Comparison of ENCODE assay signal across 8 cellular contexts in genomic region chr2:24124003-24124585, GRCh38. TPM values are rescaled to one million over a fixed set of nuclear protein-coding genes. Genes with fewer than 3 reads are reported as not detected.
DNase-seq lines count a peak whose midpoint lies in the region; ATAC-seq lines count a peak whose summit lies in the region.

No MANE protein-coding gene starts in this region.

- peak overlapping the region; percentile 45 to 73 for H3K27ac Mint-ChIP-seq in activated naive CD4-positive, alpha-beta T cell treated with anti-CD3 and anti-CD28 coated beads, Interleukin-2, amount 50 U/mL, for 72 hours
- peak overlapping the region; percentile 90 to 93 for H3K27ac Mint-ChIP-seq in stimulated activated naive CD8-positive, alpha-beta T cell treated with anti-CD3 and anti-CD28 coated beads, Interleukin-15, amount 100 ng/mL, for 72 hours

- peak; percentile 7 for ATAC-seq in GM19324 (IDR thresholded peaks at IDR 0.05; ENCODE audit: low FRiP score, unreplicated experiment)
- no peak for ATAC-seq in activated naive CD4-positive, alpha-beta T cell treated with anti-CD3 and anti-CD28 coated beads, Interleukin-2, amount 50 U/mL, for 72 hours
- ATAC-seq in stimulated activated naive CD8-positive, alpha-beta T cell treated with anti-CD3 and anti-CD28 coated beads, Interleukin-15, amount 100 ng/mL, for 72 hours, result peak; percentile 22
- ATAC-seq in GM18858 (IDR thresholded peaks at IDR 0.05; ENCODE audit: unreplicated experiment), result no peak

- peaks cover 27% of the 10 kb centered on the region for H3K4me1 Mint-ChIP-seq in stimulated activated naive CD8-positive, alpha-beta T cell treated with anti-CD3 and anti-CD28 coated beads, Interleukin-15, amount 100 ng/mL, for 72 hours

- peak overlapping the region; percentile 91 to 93 for H3K4me3 Mint-ChIP-seq in stimulated activated naive CD8-positive, alpha-beta T cell treated with anti-CD3 and anti-CD28 coated beads, Interleukin-15, amount 100 ng/mL, for 72 hours

- 0 out of 22 replicates have a peak, but pooled peaks cover 0 to 6% (median 0%) of the 10 kb centered on the region in 11 experiments for H3K36me3 ChIP-seq in BLaER1 treated with 17β-estradiol and CSF1 and Interleukin-3, amounts not matched to agents 10 nM and 100 nM

- H3K27me3 ChIP-seq in BLaER1 treated with 17β-estradiol and CSF1 and Interleukin-3, amounts not matched to agents 10 nM and 100 nM, result no peaks in the 10 kb centered on the region

- peak overlapping the region; percentile 79 to 96 (median 89) for H3K4me2 ChIP-seq in BLaER1 treated with 17β-estradiol and CSF1 and Interleukin-3, amounts not matched to agents 10 nM and 100 nM

- peak overlapping the region; percentile 82 to 93 (median 90) for H3K9ac ChIP-seq in BLaER1 treated with 17β-estradiol and CSF1 and Interleukin-3, amounts not matched to agents 10 nM and 100 nM

- H3K27ac ChIP-seq in BLaER1 treated with 17β-estradiol and CSF1 and Interleukin-3, amounts not matched to agents 10 nM and 100 nM, result peak overlapping the region; percentile 79 to 92 (median 87); a peak in 21 of 22 replicates

- H3K9me3 Mint-ChIP-seq in activated naive CD4-positive, alpha-beta T cell treated with anti-CD3 and anti-CD28 coated beads, Interleukin-2, amount 50 U/mL, for 72 hours, result no peaks in the 10 kb centered on the region
- no peaks in the 10 kb centered on the region for H3K9me3 Mint-ChIP-seq in stimulated activated naive CD8-positive, alpha-beta T cell treated with anti-CD3 and anti-CD28 coated beads, Interleukin-15, amount 100 ng/mL, for 72 hours

- peaks cover 13 to 26% (median 19%) of the 10 kb centered on the region in 10 experiments for H3K4me1 ChIP-seq in BLaER1 treated with 17β-estradiol and CSF1 and Interleukin-3, amounts not matched to agents 10 nM and 100 nM

- peak overlapping the region; percentile 67 to 88 (median 77) for H3K4me3 ChIP-seq in BLaER1 treated with 17β-estradiol and CSF1 and Interleukin-3, amounts not matched to agents 10 nM and 100 nM
- H3K4me3 ChIP-seq in iPS-18c (ENCODE audit: insufficient read depth, low read depth, low read length), result peak overlapping the region; percentile 72

- H3K36me3 Mint-ChIP-seq in activated naive CD4-positive, alpha-beta T cell treated with anti-CD3 and anti-CD28 coated beads, Interleukin-2, amount 50 U/mL, for 72 hours, result peaks cover 0 to 9% of the 10 kb centered on the region in 2 donors

- DNase-seq in HT-29 (ENCODE audit: low spot score) (peak; percentile 25), OCI-M2 (lab: John Stamatoyannopoulos, UW; ENCODE audit: unreplicated experiment) (no peak)
- no peak for DNase-seq in activated naive CD4-positive, alpha-beta T cell treated with anti-CD3 and anti-CD28 coated beads, Interleukin-2, amount 50 U/mL, for 72 hours (ENCODE audit: low spot score in 2 of 2)
- no peak for DNase-seq in stimulated activated naive CD8-positive, alpha-beta T cell treated with anti-CD3 and anti-CD28 coated beads, Interleukin-15, amount 100 ng/mL, for 72 hours

- no peaks in the 10 kb centered on the region for H3K27me3 Mint-ChIP-seq in stimulated activated naive CD8-positive, alpha-beta T cell treated with anti-CD3 and anti-CD28 coated beads, Interleukin-15, amount 100 ng/mL, for 72 hours

- no peaks in the 10 kb centered on the region for H4K20me1 ChIP-seq in BLaER1 treated with 17β-estradiol and CSF1 and Interleukin-3, amounts not matched to agents 10 nM and 100 nM

- H3K9me3 ChIP-seq in BLaER1 treated with 17β-estradiol and CSF1 and Interleukin-3, amounts not matched to agents 10 nM and 100 nM (replicated peaks in 1 of 11), result no peaks in the 10 kb centered on the region
- H3K9me3 ChIP-seq in iPS-18c (ENCODE audit: control insufficient read depth, insufficient read depth, low read length), result no peaks in the 10 kb centered on the region

RNA-seq across cellular contexts. Expression of gene FAM228B, which starts 0.8 kb away (rescaled TPM):
- 0.76 and 4.5 TPM in 2 replicates for total RNA-seq in HT-29 (2014; rRNA removed; shearing (Covaris generic))
- 1 to 10 TPM; 5.8 to 7.9 TPM for total RNA-seq in activated naive CD4-positive, alpha-beta T cell treated with anti-CD3 and anti-CD28 coated beads, Interleukin-2, amount 50 U/mL, for 72 hours

RNA-seq across cellular contexts. Expression of gene PFN4, which starts 1.0 kb away (rescaled TPM):
- not detected in 2 replicates for total RNA-seq in HT-29 (2014; rRNA removed; shearing (Covaris generic))
- total RNA-seq in activated naive CD4-positive, alpha-beta T cell treated with anti-CD3 and anti-CD28 coated beads, Interleukin-2, amount 50 U/mL, for 72 hours, result not detected

RNA-seq across cellular contexts. Expression of gene TP53I3, which starts 39.5 kb away (rescaled TPM):
- total RNA-seq in HT-29 (2014; rRNA removed; shearing (Covaris generic)), result 28.7 and 28.9 TPM in 2 replicates
- total RNA-seq in activated naive CD4-positive, alpha-beta T cell treated with anti-CD3 and anti-CD28 coated beads, Interleukin-2, amount 50 U/mL, for 72 hours, result 1 to 10 TPM; 1.8 to 2.6 TPM

RNA-seq across cellular contexts. Expression of gene SF3B6, which starts 48.0 kb away (rescaled TPM):
- total RNA-seq in HT-29 (2014; rRNA removed; shearing (Covaris generic)), result 112 and 128 TPM in 2 replicates
- total RNA-seq in activated naive CD4-positive, alpha-beta T cell treated with anti-CD3 and anti-CD28 coated beads, Interleukin-2, amount 50 U/mL, for 72 hours, result 100 to 1,000 TPM; 137 to 171 TPM

RNA-seq across cellular contexts. Expression of gene FAM228A, which starts 50.8 kb away (rescaled TPM):
- not detected in 2 replicates for total RNA-seq in HT-29 (2014; rRNA removed; shearing (Covaris generic))
- total RNA-seq in activated naive CD4-positive, alpha-beta T cell treated with anti-CD3 and anti-CD28 coated beads, Interleukin-2, amount 50 U/mL, for 72 hours, result under 1 TPM; 0.14 to 0.30 TPM

Comparison
In these comparisons a context has a peak if more than half of its experiments do, and no peak if none do; other contexts are left out.
1. ATAC-seq: peak in GM19324 (single experiment) and stimulated activated naive CD8-positive, alpha-beta T cell treated with anti-CD3 and anti-CD28 coated beads, Interleukin-15, amount 100 ng/mL, for 72 hours (single experiment); none in activated naive CD4-positive, alpha-beta T cell treated with anti-CD3 and anti-CD28 coated beads, Interleukin-2, amount 50 U/mL, for 72 hours (0 of 2) and GM18858 (single experiment).